ENCODE assay signal across 27 cellular contexts in the genomic region with DNA sequence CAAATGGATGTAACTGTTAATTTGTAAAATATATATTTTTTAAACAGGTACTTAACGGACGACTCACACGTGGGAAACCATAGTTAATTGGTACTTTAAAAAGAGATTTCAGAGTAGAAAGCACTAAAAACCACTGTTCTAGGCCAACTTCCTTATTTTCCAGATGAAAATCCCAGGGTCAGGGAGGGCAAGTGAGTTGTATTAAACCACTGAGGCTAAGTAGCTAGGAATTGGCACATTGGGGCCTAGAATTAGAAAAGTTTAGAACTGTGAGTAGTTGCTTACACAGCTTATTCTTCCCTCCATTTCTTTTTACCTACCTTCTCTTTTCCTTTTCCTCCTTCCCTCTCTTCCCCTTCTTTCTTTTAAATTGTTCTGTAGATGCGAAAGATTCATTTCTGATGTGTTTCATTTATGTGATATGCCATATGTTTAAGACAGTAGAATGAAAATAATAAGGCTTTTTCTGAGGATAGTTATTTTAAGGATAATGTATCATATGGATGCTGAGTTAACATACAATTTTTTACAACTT. TPM values are rescaled to one million over a fixed set of nuclear protein-coding genes. Genes with fewer than 3 reads are reported as not detected.
DNase-seq lines count a peak whose midpoint lies in the region; ATAC-seq and TF ChIP-seq lines count a peak whose summit lies in the region.
"Had no signal": no experiment of that assay in that cellular context is flagged by ENCODE, and none has a peak within 500 bp of the region (broad histone marks: within the 10 kb centered on the region; RNA-seq: fewer than 3 reads in every experiment).

No MANE protein-coding gene starts in this region.

- H3K9me3 ChIP-seq in A673 (ENCODE audit: low read depth, low read length, poor library complexity, severe bottlenecking) (no peaks in the 10 kb centered on the region), HCT116 (ENCODE audit: control insufficient read depth in 1 of 2, insufficient read depth in 1 of 2, low read depth in 1 of 2, low read length in 2 of 2) (no peaks in the 10 kb centered on the region), Panc1 (ENCODE audit: control insufficient read depth, insufficient read depth, low read depth, low read length) (no peaks in the 10 kb centered on the region), endodermal cell (ENCODE audit: control insufficient read depth, low read length) (no peaks in the 10 kb centered on the region)
- H3K9me3 ChIP-seq: heart right ventricle, right lobe of liver had no signal

- no peak for ATAC-seq in HCT116
- no peak for ATAC-seq in Panc1
- ATAC-seq in GM19467 (IDR thresholded peaks at IDR 0.05; ENCODE audit: unreplicated experiment): no peak
- ATAC-seq in sciatic nerve: no peak
- ATAC-seq: heart right ventricle, right lobe of liver had no signal

- CTCF ChIA-PET in A673 (lab: Charles Lee): no interaction called here
- CTCF ChIA-PET in HCT116 (lab: Charles Lee): no interaction called here
- CTCF ChIA-PET in Panc1 (lab: Charles Lee): no interaction called here

- H2AFZ ChIP-seq in HCT116 (ENCODE audit: low read depth, low read length, poor library complexity, severe bottlenecking): no peak overlapping the region

- in situ Hi-C loops in Panc1 (cut with HindIII; ENCODE audit: low pct_unique_long_range_greater_than_20kb, low sequenced_read_pairs): no loop called here

- H3K9ac ChIP-seq in HCT116 (ENCODE audit: low read length): no peak overlapping the region
- H3K9ac ChIP-seq in endodermal cell (ENCODE audit: extremely low read depth, low read length, poor library complexity, severe bottlenecking): no peak overlapping the region

- H3K4me3 ChIP-seq in A673 (ENCODE audit: low read depth, low read length, poor library complexity, severe bottlenecking) (no peak overlapping the region), HCT116 (replicated peaks in 1 of 2; ENCODE audit: low read depth in 1 of 2, low read length in 2 of 2) (no peak overlapping the region), Panc1 (ENCODE audit: low read depth in 2 of 2, low read length in 2 of 2) (no peak overlapping the region), endodermal cell (ENCODE audit: low read length) (no peak overlapping the region)
- H3K4me3 ChIP-seq: dorsolateral prefrontal cortex, heart right ventricle, right lobe of liver had no signal

- H3K36me3 ChIP-seq in A673 (ENCODE audit: insufficient read depth, low read length, poor library complexity, severe bottlenecking): no peaks in the 10 kb centered on the region
- no peaks in the 10 kb centered on the region for H3K36me3 ChIP-seq in HCT116 (ENCODE audit: control insufficient read depth in 1 of 2, insufficient read depth in 2 of 2, low read length in 2 of 2)
- no peaks in the 10 kb centered on the region for H3K36me3 ChIP-seq in Panc1 (ENCODE audit: control insufficient read depth, insufficient read depth, low read length)
- H3K36me3 ChIP-seq in endodermal cell (ENCODE audit: control insufficient read depth, insufficient read depth, low read length): no peaks in the 10 kb centered on the region
- H3K36me3 ChIP-seq: heart right ventricle, right lobe of liver had no signal

- BruUV-seq in A673 (replicated peaks; lab: Mats Ljungman, UMichigan) (no TSS peak), HCT116 (replicated peaks; lab: Mats Ljungman, UMichigan) (no TSS peak), Panc1 (replicated peaks; lab: Mats Ljungman, UMichigan) (no TSS peak)

- H3K27ac Mint-ChIP-seq in endodermal cell: peak overlapping the region; percentile 74
- no peak overlapping the region for H3K27ac Mint-ChIP-seq in CD14-positive monocyte
- H3K27ac Mint-ChIP-seq: CD4-positive, CD25-positive, alpha-beta regulatory T cell; nephron progenitor cell had no signal

- H3K4me2 ChIP-seq in HCT116 (ENCODE audit: low read length): peak overlapping the region; percentile 31

- peaks cover 77% of the 10 kb centered on the region for H3K4me1 ChIP-seq in A673 (ENCODE audit: insufficient read depth, low read length, poor library complexity, severe bottlenecking)
- peaks cover 64 to 92% of the 10 kb centered on the region in 2 experiments for H3K4me1 ChIP-seq in HCT116 (ENCODE audit: control insufficient read depth in 1 of 2, insufficient read depth in 2 of 2, low read length in 2 of 2)
- H3K4me1 ChIP-seq in Panc1 (ENCODE audit: control insufficient read depth, insufficient read depth, low read length): peaks cover 63% of the 10 kb centered on the region
- no peaks in the 10 kb centered on the region for H3K4me1 ChIP-seq in endodermal cell (ENCODE audit: control insufficient read depth, insufficient read depth, low read length)

- TF ChIP-seq CTCF in A673 (conservative IDR thresholded peaks at IDR 0.05; ENCODE audit: low read depth, low read length) (no peak), HCT116 (IDR thresholded peaks at IDR 0.05 in 2 of 3, conservative IDR thresholded peaks at IDR 0.05 in 1 of 3; ENCODE audit: borderline replicate concordance in 1 of 3, insufficient read depth in 1 of 3, low read depth in 2 of 3, low read length in 2 of 3) (no peak), Panc1 (IDR thresholded peaks at IDR 0.05) (no peak), endodermal cell (conservative IDR thresholded peaks at IDR 0.05) (no peak), CD14-positive monocyte (IDR thresholded peaks at IDR 0.05) (no peak)

- H3K27me3 Mint-ChIP-seq in endodermal cell (ENCODE audit: insufficient read depth) (no peaks in the 10 kb centered on the region), CD14-positive monocyte (ENCODE audit: low read depth in 3 of 3) (peaks cover 3 to 10% (median 5%) of the 10 kb centered on the region in 3 donors)
- H3K27me3 Mint-ChIP-seq: central memory CD8-positive, alpha-beta T cell had no signal

- H3K9me3 Mint-ChIP-seq in endodermal cell (no peaks in the 10 kb centered on the region), CD14-positive monocyte (peaks cover 0 to 2% (median 0%) of the 10 kb centered on the region in 7 donors)
- H3K9me3 Mint-ChIP-seq: CD4-positive, CD25-positive, alpha-beta regulatory T cell; central memory CD8-positive, alpha-beta T cell; nephron progenitor cell had no signal

- intact Hi-C loops in A673 (cut with micrococcal nuclease; ENCODE audit: unreplicated experiment) (loop anchor here (5.0 kb wide), 1 partner anchor 48 kb away; no protein-coding TSS in a partner anchor), HCT116 (cut with micrococcal nuclease) (loop anchor here (5.0 kb wide), 1 partner anchor 87 kb away; no protein-coding TSS in a partner anchor), Panc1 (cut with micrococcal nuclease; ENCODE audit: unreplicated experiment) (loop anchor here (10.0 kb wide), 1 partner anchor 90 kb away; no protein-coding TSS in a partner anchor), CD14-positive monocyte (cut with micrococcal nuclease) (no loop called here), sciatic nerve (cut with DNase I) (no loop called here)

- H3K27me3 ChIP-seq in A673 (replicated peaks; ENCODE audit: insufficient read depth, low read depth, low read length, poor library complexity) (no peaks in the 10 kb centered on the region), HCT116 (ENCODE audit: insufficient read depth, low read length) (no peaks in the 10 kb centered on the region), Panc1 (ENCODE audit: control insufficient read depth, insufficient read depth, low read length) (no peaks in the 10 kb centered on the region), endodermal cell (ENCODE audit: control insufficient read depth, insufficient read depth, low read length, poor library complexity, severe bottlenecking) (no peaks in the 10 kb centered on the region)
- H3K27me3 ChIP-seq: dorsolateral prefrontal cortex, heart right ventricle, right lobe of liver had no signal

- POLR2A ChIA-PET in A673 (lab: Charles Lee; ENCODE audit: low non-redundant PET) (no interaction called here), HCT116 (lab: Charles Lee) (no interaction called here), Panc1 (lab: Charles Lee) (no interaction called here)

- 91 to 92% methylated on average over 2 to 4 of the region's 4 CpGs for WGBS in endodermal cell (ENCODE audit: insufficient coverage in 1 of 2, insufficient read length in 1 of 2), 2 experiments

- H4K20me1 ChIP-seq in HCT116 (ENCODE audit: insufficient read depth): no peaks in the 10 kb centered on the region

- RAD21 ChIA-PET in HCT116 (lab: Charles Lee; ENCODE audit: low non-redundant PET in 1 of 2, low total read pairs in 2 of 2, uncharacterized antibody in 2 of 2, unreplicated experiment in 2 of 2): no interaction called here

- DNase-seq in A673 (ENCODE audit: low spot score) (no peak), HCT116 (ENCODE audit: low read depth, low spot score) (no peak), Panc1 (ENCODE audit: low read depth, low spot score) (no peak), endodermal cell (no peak), CD14-positive monocyte (ENCODE audit: low spot score) (no peak), 8988T (no peak), sciatic nerve (ENCODE audit: low spot score) (no peak)
- DNase-seq: activated naive CD4-positive, alpha-beta T cell treated with Interleukin-2 at 50 U/mL for 16 hours; activated T-cell treated with anti-CD3 and anti-CD28 coated beads, Interleukin-2, amount 50 U/mL, for 1 hour; anterior cingulate cortex; CD4-positive, CD25-positive, alpha-beta regulatory T cell; dorsolateral prefrontal cortex; H7; heart right ventricle; KG1; midbrain; NCI-H1417 treated with DMSO at 0.1 percent for 48 hours; NCI-H510A; nephron progenitor cell; posterior cingulate gyrus; right lobe of liver; stimulated activated CD4-positive, alpha-beta T cell treated with anti-CD3 and anti-CD28 coated beads, Interleukin-15, amount 100 ng/mL, for 24 hours; stimulated activated CD8-positive, alpha-beta memory T cell treated with anti-CD3 and anti-CD28 coated beads, Interleukin-4, amount 100 ng/mL, for 48 hours; T1000 had no signal

- H3K79me2 ChIP-seq in HCT116 (ENCODE audit: insufficient read depth, low read length): peaks cover 99% of the 10 kb centered on the region

- peaks cover 50% of the 10 kb centered on the region for H3K4me1 Mint-ChIP-seq in endodermal cell
- H3K4me1 Mint-ChIP-seq in CD14-positive monocyte: peaks cover 37% of the 10 kb centered on the region
- H3K4me1 Mint-ChIP-seq: central memory CD8-positive, alpha-beta T cell had no signal

- H3K9me2 ChIP-seq in HCT116 (ENCODE audit: insufficient read depth): no peaks in the 10 kb centered on the region

- H3K36me3 Mint-ChIP-seq in endodermal cell (ENCODE audit: low read depth) (no peaks in the 10 kb centered on the region), CD14-positive monocyte (peaks cover 0 to 2% of the 10 kb centered on the region in 2 donors)
- H3K36me3 Mint-ChIP-seq: CD4-positive, CD25-positive, alpha-beta regulatory T cell had no signal

- no peak for TF ChIP-seq RAD21 in HCT116 (IDR thresholded peaks at IDR 0.05; ENCODE audit: low read depth)

- no peak for TF ChIP-seq POLR2A in HCT116 (IDR thresholded peaks at IDR 0.05; ENCODE audit: borderline replicate concordance, extremely low read depth, insufficient read depth, insufficient read length)

- H3K27ac ChIP-seq in A673 (ENCODE audit: low read depth, low read length, poor library complexity, severe bottlenecking) (peak overlapping the region; percentile 27), HCT116 (ENCODE audit: low read depth, low read length) (no peak overlapping the region), Panc1 (ENCODE audit: low read length) (peak overlapping the region; percentile 8; the same call in 1 of the 2 replicates), endodermal cell (ENCODE audit: low read depth, low read length) (no peak overlapping the region)
- H3K27ac ChIP-seq: epithelial cell of prostate, heart right ventricle, right lobe of liver had no signal

- H3K4me3 Mint-ChIP-seq in endodermal cell: no peak overlapping the region
- H3K4me3 Mint-ChIP-seq in CD14-positive monocyte: no peak overlapping the region
- H3K4me3 Mint-ChIP-seq: central memory CD8-positive, alpha-beta T cell; nephron progenitor cell had no signal

RNA-seq across cellular contexts. Expression of gene UTS2B, which starts 4.1 kb away (rescaled TPM):
- total RNA-seq in A673 (2021): 2.4 and 4.7 TPM in 2 replicates
- 0.59 TPM for total RNA-seq in HCT116 (2021; ENCODE audit: unreplicated experiment)
- polyA plus RNA-seq in HCT116 (2012): 0.08 TPM in 1 of 2 replicates, not detected in the other
- total RNA-seq in Panc1 (2021; ENCODE audit: unreplicated experiment): 0.26 TPM
- polyA plus RNA-seq in Panc1 (2012; ENCODE audit: insufficient read length): not detected
- total RNA-seq in endodermal cell: under 1 TPM in 1 of 2 donors, not detected in 1; 0.90 TPM
- 0.36 TPM for polyA plus RNA-seq in endodermal cell (2013, experiment 1 of 2)
- polyA plus RNA-seq in endodermal cell (2013, experiment 2 of 2): not detected
- polyA plus RNA-seq in CD14-positive monocyte: not detected
- total RNA-seq in sciatic nerve: 0.89 TPM
- total RNA-seq: CD4-positive, CD25-positive, alpha-beta regulatory T cell had no signal
- polyA plus RNA-seq: CD4-positive, CD25-positive, alpha-beta regulatory T cell had no signal

RNA-seq across cellular contexts. Expression of gene CCDC50, which starts 5.2 kb away (rescaled TPM):
- total RNA-seq in A673 (2021): 77.2 and 77.7 TPM in 2 replicates
- 47.8 TPM for total RNA-seq in HCT116 (2021; ENCODE audit: unreplicated experiment)
- polyA plus RNA-seq in HCT116 (2012): 26.0 and 29.9 TPM in 2 replicates
- 89.3 TPM for total RNA-seq in Panc1 (2021; ENCODE audit: unreplicated experiment)
- 56.1 TPM for polyA plus RNA-seq in Panc1 (2012; ENCODE audit: insufficient read length)
- total RNA-seq in endodermal cell: 10 to 100 TPM; 41.8 to 48.6 TPM
- 62.5 TPM for polyA plus RNA-seq in endodermal cell (2013, experiment 1 of 2)
- polyA plus RNA-seq in endodermal cell (2013, experiment 2 of 2): 65.1 TPM
- polyA plus RNA-seq in CD14-positive monocyte: 10 to 100 TPM; 25.8 to 29.2 TPM
- 64.7 TPM for total RNA-seq in sciatic nerve

Comparison
In these comparisons a context has a peak if more than half of its experiments do, and no peak if none do; other contexts are left out.
1. H3K27ac ChIP-seq: peak in A673 (single experiment) and Panc1 (single experiment); none in HCT116 (single experiment) and endodermal cell (single experiment).
2. intact Hi-C loops: an anchor here in A673 (5.0 kb wide), HCT116 (5.0 kb wide) and Panc1 (10.0 kb wide); none called in CD14-positive monocyte and sciatic nerve.